ENCODE assay signal across 8 cellular contexts in genomic region chr4:52911684-52912294, GRCh38. TPM values are rescaled to one million over a fixed set of nuclear protein-coding genes. Genes with fewer than 3 reads are reported as not detected.
DNase-seq lines count a peak whose midpoint lies in the region; ATAC-seq, FAIRE-seq and TF ChIP-seq lines count a peak whose summit lies in the region.

No MANE protein-coding gene starts in this region.

- DNase-seq in A549 (ENCODE audit: low read depth in 1 of 2, low spot score in 1 of 2), result peak; percentile 18 to 72
- DNase-seq in GM12892 (ENCODE audit: insufficient read length), result peak; percentile 27
- peak; percentile 63 for DNase-seq in NCI-H226
- peak; percentile 87 for DNase-seq in activated CD4-positive, alpha-beta T cell treated with anti-CD3 and anti-CD28 coated beads for 36 hours
- peak; percentile 88 for DNase-seq in colonic mucosa
- DNase-seq in lung (ENCODE audit: low spot score), result peak; percentile 77
- peak; percentile 59 to 68 for DNase-seq in stimulated activated CD8-positive, alpha-beta memory T cell treated with anti-CD3 and anti-CD28 coated beads, Interleukin-2, amount 100 ng/mL, for 48 hours (ENCODE audit: low read depth in 2 of 2)

- no peaks in the 10 kb centered on the region for H3K9me3 Mint-ChIP-seq in activated CD4-positive, alpha-beta T cell treated with anti-CD3 and anti-CD28 coated beads for 36 hours (ENCODE audit: low read depth)

- no peak overlapping the region for H3K9ac ChIP-seq in colonic mucosa (ENCODE audit: low read depth in 2 of 2, low read length in 2 of 2)

- intact Hi-C loops in activated CD4-positive, alpha-beta T cell treated with anti-CD3 and anti-CD28 coated beads for 36 hours (cut with DNase I, micrococcal nuclease), result loop anchor here in 1 of 2 experiments (5.0 kb wide), 1 partner anchor 71 kb away; no protein-coding TSS in a partner anchor
- intact Hi-C loops in colonic mucosa (cut with DNase I), result no loop called here

- H3K4me1 Mint-ChIP-seq in activated CD4-positive, alpha-beta T cell treated with anti-CD3 and anti-CD28 coated beads for 36 hours, result peaks cover 1% of the 10 kb centered on the region

- H3K27me3 ChIP-seq in colonic mucosa, result no peaks in the 10 kb centered on the region
- no peaks in the 10 kb centered on the region for H3K27me3 ChIP-seq in lung (ENCODE audit: control insufficient read depth, insufficient read depth)

- H3K27ac Mint-ChIP-seq in activated CD4-positive, alpha-beta T cell treated with anti-CD3 and anti-CD28 coated beads for 36 hours, result no peak overlapping the region

- 0% methylated on average over 3 of the region's 3 CpGs for WGBS in A549 (ENCODE audit: missing lambda C conversion rate)
- WGBS in lung, 2 donors, result 7 to 13% methylated on average over 3 of the region's 3 CpGs

- peak; percentile 73 to 81 for ATAC-seq in A549
- peak; percentile 89 for ATAC-seq in HG02981 (IDR thresholded peaks at IDR 0.05; ENCODE audit: unreplicated experiment)
- ATAC-seq in activated CD4-positive, alpha-beta T cell treated with anti-CD3 and anti-CD28 coated beads for 36 hours, result peak; percentile 36
- ATAC-seq in lung (ENCODE audit: insufficient read depth, low FRiP score), result no peak

- FAIRE-seq in A549 (lab: Jason Lieb, UNC) (no peak), GM12892 (lab: Jason Lieb, UNC) (peak; percentile 81)

- POLR2A ChIA-PET in A549 (lab: Yijun Ruan, JAX), result no interaction called here
- POLR2A ChIA-PET in activated CD4-positive, alpha-beta T cell treated with anti-CD3 and anti-CD28 coated beads for 36 hours (lab: Charles Lee), result no interaction called here

- CTCF ChIA-PET in A549 (lab: Yijun Ruan, JAX), result interaction anchor here (0.6 to 1.2 kb wide), 2 partner anchors 17 to 45 kb away, joined by 3 to 5 read pairs; no protein-coding TSS in a partner anchor
- CTCF ChIA-PET in activated CD4-positive, alpha-beta T cell treated with anti-CD3 and anti-CD28 coated beads for 36 hours (lab: Charles Lee), result interaction anchor here (0.6 to 1.3 kb wide), 19 partner anchors 8 to 566 kb away, joined by 3 to 6 read pairs (median 3); no protein-coding TSS in a partner anchor

- peak in 1 of 2 experiments; percentile 28; a peak in 1 of 5 replicates for TF ChIP-seq RAD21 in A549 (conservative IDR thresholded peaks at IDR 0.05 in 1 of 2, IDR thresholded peaks at IDR 0.05 in 1 of 2)

- no peak overlapping the region for H3K4me3 Mint-ChIP-seq in activated CD4-positive, alpha-beta T cell treated with anti-CD3 and anti-CD28 coated beads for 36 hours

- TF ChIP-seq POLR2A in A549 (IDR thresholded peaks at IDR 0.05; ENCODE audit: low read length) (no peak), GM12892 (IDR thresholded peaks at IDR 0.05; ENCODE audit: low read depth, low read length) (no peak)

- H3K27ac ChIP-seq in A549 (no peak overlapping the region), colonic mucosa (no peak overlapping the region), lung (ENCODE audit: low read depth in 1 of 2, low read length in 1 of 2) (no peak overlapping the region)

- no peak for TF ChIP-seq EP300 in A549 (IDR thresholded peaks at IDR 0.05)

- H3K4me3 ChIP-seq in A549 (no peak overlapping the region), colonic mucosa (no peak overlapping the region), lung (no peak overlapping the region)

- peak; percentile 51; the same call in 2 of the 3 replicates for TF ChIP-seq CTCF in A549 (IDR thresholded peaks at IDR 0.05)
- peak; percentile 59 for TF ChIP-seq CTCF in colonic mucosa (IDR thresholded peaks at IDR 0.05)
- TF ChIP-seq CTCF in lung (IDR thresholded peaks at IDR 0.05; ENCODE audit: control extremely low read depth, extremely low read depth), result peak; percentile 18

- no peaks in the 10 kb centered on the region for H3K4me1 ChIP-seq in A549
- no peaks in the 10 kb centered on the region for H3K4me1 ChIP-seq in colonic mucosa
- H3K4me1 ChIP-seq in lung (ENCODE audit: control insufficient read depth in 2 of 2, insufficient read depth in 2 of 2, low read length in 2 of 2), result peaks cover 4 to 7% of the 10 kb centered on the region in 2 donors

- H3K27me3 Mint-ChIP-seq in activated CD4-positive, alpha-beta T cell treated with anti-CD3 and anti-CD28 coated beads for 36 hours, result no peaks in the 10 kb centered on the region

- peaks cover 15% of the 10 kb centered on the region for H3K36me3 Mint-ChIP-seq in activated CD4-positive, alpha-beta T cell treated with anti-CD3 and anti-CD28 coated beads for 36 hours (ENCODE audit: low read depth)

- H3K36me3 ChIP-seq in colonic mucosa (no peaks in the 10 kb centered on the region), lung (ENCODE audit: control insufficient read depth in 2 of 2, insufficient read depth in 2 of 2, low read length in 2 of 2) (no peaks in the 10 kb centered on the region)

- H3K9me3 ChIP-seq in A549, result no peaks in the 10 kb centered on the region
- no peaks in the 10 kb centered on the region for H3K9me3 ChIP-seq in colonic mucosa
- H3K9me3 ChIP-seq in lung (ENCODE audit: control insufficient read depth in 2 of 2, insufficient read depth in 1 of 2, low read length in 1 of 2), result no peaks in the 10 kb centered on the region

- no peak overlapping the region for H3K4me2 ChIP-seq in A549

TF ChIP-seq in A549, 52 proteins besides CTCF, POLR2A, EP300 and RAD21:
- no peak for TF ChIP-seq PBX3 (IDR thresholded peaks at IDR 0.05)
- TF ChIP-seq PHF8 (IDR thresholded peaks at IDR 0.05; ENCODE audit: borderline replicate concordance, low read depth), result no peak
- TF ChIP-seq E2F6 (IDR thresholded peaks at IDR 0.05; ENCODE audit: borderline replicate concordance, low read depth), result no peak
- TF ChIP-seq RCOR1 (IDR thresholded peaks at IDR 0.05; ENCODE audit: low read depth, low read length), result no peak
- TF ChIP-seq TFCP2L1 (CRISPR knock-in tag; IDR thresholded peaks at IDR 0.05), result no peak
- TF ChIP-seq CHD2 (IDR thresholded peaks at IDR 0.05; ENCODE audit: low read length, partially characterized antibody), result no peak
- TF ChIP-seq MAFK (IDR thresholded peaks at IDR 0.05; ENCODE audit: partially characterized antibody), result no peak
- no peak for TF ChIP-seq RFX5 (IDR thresholded peaks at IDR 0.05)
- TF ChIP-seq MAZ (IDR thresholded peaks at IDR 0.05; ENCODE audit: borderline replicate concordance, low read depth, low read length), result no peak
- no peak for TF ChIP-seq HEYL (CRISPR knock-in tag; IDR thresholded peaks at IDR 0.05)
- TF ChIP-seq NFE2L2 (conservative IDR thresholded peaks at IDR 0.05; ENCODE audit: low read length), result no peak
- no peak for TF ChIP-seq BHLHE40 (IDR thresholded peaks at IDR 0.05; ENCODE audit: low read depth, low read length)
- TF ChIP-seq ATOH8 (CRISPR knock-in tag; IDR thresholded peaks at IDR 0.05; ENCODE audit: low read depth), result no peak
- no peak for TF ChIP-seq CBX8 (IDR thresholded peaks at IDR 0.05)
- no peak for TF ChIP-seq CEBPB (IDR thresholded peaks at IDR 0.05)

RNA-seq across cellular contexts. Expression of gene RASL11B, which starts 49.7 kb away (rescaled TPM):
- polyA plus RNA-seq in A549 (2011; rRNA removed) (0.05 TPM in 1 of 2 replicates, not detected in the other), A549 (2017; fragmentation: RNase III; extraction: RNeasy Plus Mini Kit Qiagen cat#74134 plus additional on column Dnase treatment) (0.04 to 0.12 TPM (median 0.07 TPM) in 3 replicates), lung (1 to 10 TPM; 1.3 to 2.0 TPM)
- 0.06 and 0.07 TPM in 2 replicates for polyA plus RNA-seq in A549 (2012; cell fraction: cytosol; rRNA removed)
- polyA plus RNA-seq in A549 (2012; cell fraction: nucleus; rRNA removed), result not detected in 2 replicates
- polyA minus RNA-seq in A549 (2011; rRNA and poly(A)+ RNA removed), result not detected in 2 replicates
- not detected for polyA plus RNA-seq in GM12892 (2012; ENCODE audit: missing spikeins)
- under 1 TPM; 0.23 to 0.25 TPM for total RNA-seq in activated CD4-positive, alpha-beta T cell treated with anti-CD3 and anti-CD28 coated beads for 36 hours
- total RNA-seq in colonic mucosa (under 1 TPM in 1 of 2 donors, not detected in 1; 0.35 TPM), lung (1 to 10 TPM; 1.0 to 5.7 TPM)

Comparison
In these comparisons a context has a peak if more than half of its experiments do, and no peak if none do; other contexts are left out.
1. DNase-seq: peak in every context shown above with its lines; median percentile 88 in colonic mucosa; 87 in activated CD4-positive, alpha-beta T cell treated with anti-CD3 and anti-CD28 coated beads for 36 hours; 77 in lung; 64 in stimulated activated CD8-positive, alpha-beta memory T cell treated with anti-CD3 and anti-CD28 coated beads, Interleukin-2, amount 100 ng/mL, for 48 hours; 63 in NCI-H226; 45 in A549; 27 in GM12892.